8 cellular contexts compared by ENCODE assay signal in genomic region chr2:174607989-174608865, GRCh38. TPM values are rescaled to one million over a fixed set of nuclear protein-coding genes. Genes with fewer than 3 reads are reported as not detected.
DNase-seq lines count a peak whose midpoint lies in the region; ATAC-seq and TF ChIP-seq lines count a peak whose summit lies in the region.

No MANE protein-coding gene starts in this region.

- no peak overlapping the region for H3K9ac ChIP-seq in mammary epithelial cell (ENCODE audit: insufficient read depth, low read length)

- TF ChIP-seq CTCF in MCF 10A (IDR thresholded peaks at IDR 0.05; ENCODE audit: unreplicated experiment) (no peak), mammary epithelial cell (conservative IDR thresholded peaks at IDR 0.05 in 1 of 2, IDR thresholded peaks at IDR 0.05 in 1 of 2; ENCODE audit: extremely low read depth in 1 of 2, insufficient read depth in 1 of 2, low read depth in 1 of 2, low read length in 2 of 2) (no peak), tibial nerve (IDR thresholded peaks at IDR 0.05) (no peak)

- dilution Hi-C loops in mammary epithelial cell (cut with HindIII; ENCODE audit: low sequenced_read_pairs): no loop called here

- CTCF ChIA-PET in MCF 10A (lab: Yijun Ruan, JAX) (interaction anchor here (0.6 to 1.9 kb wide), 3 partner anchors 80 to 163 kb away, joined by 3 to 9 read pairs (median 3); no protein-coding TSS in a partner anchor), mammary epithelial cell (lab: Charles Lee; ENCODE audit: low non-redundant PET) (no interaction called here)
- CTCF ChIA-PET in activated CD4-positive, alpha-beta memory T cell treated with anti-CD3 and anti-CD28 coated beads, Interleukin-2, amount 10 ng/mL, durations not matched to agents 7 days and 5 days (lab: Charles Lee): interaction anchor here (1.0 to 15.3 kb wide), 4 partner anchors 9 to 78 kb away, joined by 3 to 162 read pairs (median 16); partner anchors contain the start of gene WIPF1

- H3K27me3 Mint-ChIP-seq in MCF 10A (ENCODE audit: insufficient read depth, unreplicated experiment): no peaks in the 10 kb centered on the region
- no peaks in the 10 kb centered on the region for H3K27me3 Mint-ChIP-seq in activated CD4-positive, alpha-beta memory T cell treated with anti-CD3 and anti-CD28 coated beads, Interleukin-2, amount 10 ng/mL, durations not matched to agents 7 days and 5 days

- BruUV-seq in MCF 10A (replicated peaks; lab: Mats Ljungman, UMichigan) (no TSS peak), mammary epithelial cell (replicated peaks; lab: Mats Ljungman, UMichigan) (no TSS peak)

- H3K9me3 ChIP-seq in mammary epithelial cell (replicated peaks; ENCODE audit: insufficient read depth, low read length): no peaks in the 10 kb centered on the region
- H3K9me3 ChIP-seq in tibial nerve: no peaks in the 10 kb centered on the region

- WGBS in mammary epithelial cell (ENCODE audit: low coverage, missing lambda C conversion rate): 44% methylated on average over 5 of the region's 5 CpGs
- WGBS in tibial nerve, 2 donors: 44 to 49% methylated on average over 5 of the region's 5 CpGs

- no peaks in the 10 kb centered on the region for H3K27me3 ChIP-seq in mammary epithelial cell (ENCODE audit: insufficient read depth, low read length)
- no peaks in the 10 kb centered on the region for H3K27me3 ChIP-seq in tibial nerve

- peak; percentile 68 for ATAC-seq in HG03045 (IDR thresholded peaks at IDR 0.05; ENCODE audit: unreplicated experiment)

- TF ChIP-seq EP300 in tibial nerve (IDR thresholded peaks at IDR 0.05): no peak

- in situ Hi-C loops in mammary epithelial cell (cut with MboI; ENCODE audit: low sequenced_read_pairs in 2 of 2): loop anchor here in 1 of 2 donors (10.0 kb wide), 1 partner anchor 143 kb away; no protein-coding TSS in a partner anchor

- H3K36me3 ChIP-seq in mammary epithelial cell (ENCODE audit: insufficient read depth, low read length) (no peaks in the 10 kb centered on the region), tibial nerve (no peaks in the 10 kb centered on the region)

- no peak for DNase-seq in MCF 10A (ENCODE audit: unreplicated experiment)
- no peak for DNase-seq in mammary epithelial cell
- DNase-seq in activated CD4-positive, alpha-beta memory T cell treated with anti-CD3 and anti-CD28 coated beads, Interleukin-2, amount 10 ng/mL, durations not matched to agents 7 days and 5 days: peak; percentile 49
- no peak for DNase-seq in tibial nerve (ENCODE audit: low spot score in 2 of 2)
- DNase-seq in NCI-H1930 (lab: John Stamatoyannopoulos, UW): no peak
- no peak for DNase-seq in COR-L47 (lab: John Stamatoyannopoulos, UW)
- DNase-seq in NCI-H2107 (lab: John Stamatoyannopoulos, UW): no peak

- H3K27ac Mint-ChIP-seq in MCF 10A (ENCODE audit: low read depth, unreplicated experiment): peak overlapping the region; percentile 93
- H3K27ac Mint-ChIP-seq in activated CD4-positive, alpha-beta memory T cell treated with anti-CD3 and anti-CD28 coated beads, Interleukin-2, amount 10 ng/mL, durations not matched to agents 7 days and 5 days: peak overlapping the region; percentile 93

- H3K4me1 Mint-ChIP-seq in MCF 10A (ENCODE audit: insufficient read depth, unreplicated experiment): peaks cover 25% of the 10 kb centered on the region
- peaks cover 92% of the 10 kb centered on the region for H3K4me1 Mint-ChIP-seq in activated CD4-positive, alpha-beta memory T cell treated with anti-CD3 and anti-CD28 coated beads, Interleukin-2, amount 10 ng/mL, durations not matched to agents 7 days and 5 days

- POLR2A ChIA-PET in MCF 10A (lab: Yijun Ruan, JAX): no interaction called here
- POLR2A ChIA-PET in activated CD4-positive, alpha-beta memory T cell treated with anti-CD3 and anti-CD28 coated beads, Interleukin-2, amount 10 ng/mL, durations not matched to agents 7 days and 5 days (lab: Charles Lee): interaction anchor here (0.7 to 17.1 kb wide), 8 partner anchors 8 to 78 kb away, joined by 3 to 444 read pairs (median 16); partner anchors contain the start of gene WIPF1

- H3K4me3 ChIP-seq in mammary epithelial cell (replicated peaks in 1 of 3; ENCODE audit: insufficient read depth in 1 of 3, low read depth in 2 of 3, low read length in 3 of 3) (no peak overlapping the region), tibial nerve (no peak overlapping the region)

- H3K4me3 Mint-ChIP-seq in MCF 10A (ENCODE audit: unreplicated experiment): no peak overlapping the region
- H3K4me3 Mint-ChIP-seq in activated CD4-positive, alpha-beta memory T cell treated with anti-CD3 and anti-CD28 coated beads, Interleukin-2, amount 10 ng/mL, durations not matched to agents 7 days and 5 days: peak overlapping the region; percentile 56

- H3K27ac ChIP-seq in mammary epithelial cell (ENCODE audit: insufficient read depth, low read depth, low read length): no peak overlapping the region
- H3K27ac ChIP-seq in tibial nerve: peak overlapping the region in 3 of 4 donors; percentile 18 to 82 (median 59)

- no peaks in the 10 kb centered on the region for H4K20me1 ChIP-seq in mammary epithelial cell (ENCODE audit: insufficient read depth, low read length)

- no peak for TF ChIP-seq POLR2A in tibial nerve (IDR thresholded peaks at IDR 0.05)

- H3K36me3 Mint-ChIP-seq in MCF 10A (ENCODE audit: insufficient read depth, unreplicated experiment): peaks cover 6% of the 10 kb centered on the region
- H3K36me3 Mint-ChIP-seq in activated CD4-positive, alpha-beta memory T cell treated with anti-CD3 and anti-CD28 coated beads, Interleukin-2, amount 10 ng/mL, durations not matched to agents 7 days and 5 days (ENCODE audit: low read depth): peaks cover 70% of the 10 kb centered on the region

- H3K79me2 ChIP-seq in mammary epithelial cell (ENCODE audit: insufficient read depth, low read length): no peaks in the 10 kb centered on the region

- H3K4me1 ChIP-seq in mammary epithelial cell (ENCODE audit: insufficient read depth, low read length) (no peaks in the 10 kb centered on the region), tibial nerve (peaks cover 3 to 89% (median 41%) of the 10 kb centered on the region in 4 donors)

- no peak overlapping the region for H3K4me2 ChIP-seq in mammary epithelial cell (ENCODE audit: insufficient read depth, low read depth, low read length)

- no peaks in the 10 kb centered on the region for H3K9me3 Mint-ChIP-seq in MCF 10A (ENCODE audit: unreplicated experiment)
- H3K9me3 Mint-ChIP-seq in activated CD4-positive, alpha-beta memory T cell treated with anti-CD3 and anti-CD28 coated beads, Interleukin-2, amount 10 ng/mL, durations not matched to agents 7 days and 5 days: no peaks in the 10 kb centered on the region

- no peak overlapping the region for H2AFZ ChIP-seq in mammary epithelial cell (ENCODE audit: low read depth, low read length)

- intact Hi-C loops in MCF 10A (cut with micrococcal nuclease) (no loop called here), mammary epithelial cell (cut with micrococcal nuclease) (no loop called here)

RNA-seq across cellular contexts. Expression of gene WIPF1, which starts 10.6 kb away (rescaled TPM):
- total RNA-seq in MCF 10A (2022) (6.0 and 6.2 TPM in 2 replicates), mammary epithelial cell (1 to 10 TPM in 1 of 2 donors, not detected in 1; 1.0 TPM), tibial nerve (10 to 100 TPM; 43.2 to 63.8 (median 52.9) TPM)
- polyA plus RNA-seq in mammary epithelial cell: 0.08 TPM
- polyA minus RNA-seq in mammary epithelial cell: not detected
- total RNA-seq in activated CD4-positive, alpha-beta memory T cell treated with anti-CD3 and anti-CD28 coated beads, Interleukin-2, amount 10 ng/mL, durations not matched to agents 7 days and 5 days: 100 to 1,000 TPM; 574 to 590 TPM

Comparison
In these comparisons a context has a peak if more than half of its experiments do, and no peak if none do; other contexts are left out.
1. RNA of gene WIPF1, which starts 10.6 kb away (total RNA-seq): 574 to 590 TPM in activated CD4-positive, alpha-beta memory T cell treated with anti-CD3 and anti-CD28 coated beads, Interleukin-2, amount 10 ng/mL, durations not matched to agents 7 days and 5 days; 43.2 to 63.8 TPM in tibial nerve, 6.0 to 6.2 TPM in MCF 10A and 1.0 TPM in mammary epithelial cell; every median in the first group is over 4 times any median in the second.